ENCODE assay signal across 10 cellular contexts in the genomic region with DNA sequence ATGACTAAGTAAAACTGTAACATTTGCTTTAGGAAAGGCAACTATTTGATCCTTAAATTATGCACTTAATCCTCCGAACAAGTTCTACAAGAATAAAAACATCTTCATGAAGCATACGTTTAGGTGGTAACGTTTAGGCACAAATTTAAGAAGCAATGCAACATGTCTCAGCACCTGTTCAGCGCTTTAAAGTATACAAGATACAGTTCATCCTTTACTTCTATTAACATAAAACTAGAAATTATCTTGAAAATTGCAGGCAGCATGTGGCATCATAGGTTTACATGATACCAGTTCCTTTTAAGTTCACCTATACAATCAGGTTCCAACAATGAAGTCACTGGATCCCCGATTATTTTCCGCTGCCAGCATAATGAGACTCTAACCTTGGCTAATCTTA.
DNase-seq lines count a peak whose midpoint lies in the region; ATAC-seq and TF ChIP-seq lines count a peak whose summit lies in the region.
"Had no signal": no experiment of that assay in that cellular context is flagged by ENCODE, and none has a peak within 500 bp of the region (broad histone marks: within the 10 kb centered on the region; RNA-seq: fewer than 3 reads in every experiment).

No MANE protein-coding gene starts in this region.

- no peak for TF ChIP-seq CTCF in VCaP (conservative IDR thresholded peaks at IDR 0.05)

- no peaks in the 10 kb centered on the region for H3K9me3 ChIP-seq in iPS-15b (ENCODE audit: control insufficient read depth, insufficient read depth, low read length)

- no peak for ATAC-seq in stimulated activated effector memory CD8-positive, alpha-beta T cell treated with anti-CD3 and anti-CD28 coated beads, Interleukin-12 subunit alpha, Interleukin-12 subunit beta, amount 100 ng/mL, for 72 hours
- ATAC-seq in HG03457 (IDR thresholded peaks at IDR 0.05; ENCODE audit: unreplicated experiment) (no peak), HG03095 (IDR thresholded peaks at IDR 0.05; ENCODE audit: unreplicated experiment) (no peak)

- H3K27ac Mint-ChIP-seq in activated T-cell treated with anti-CD3 and anti-CD28 coated beads, Interleukin-2, amount 50 U/mL, for 24 hours = no peak overlapping the region
- no peak overlapping the region for H3K27ac Mint-ChIP-seq in stimulated activated effector memory CD8-positive, alpha-beta T cell treated with anti-CD3 and anti-CD28 coated beads, Interleukin-12 subunit alpha, Interleukin-12 subunit beta, amount 100 ng/mL, for 72 hours

- H3K36me3 ChIP-seq in iPS-15b (ENCODE audit: control insufficient read depth, insufficient read depth, low read length) = no peaks in the 10 kb centered on the region

- peak overlapping the region; percentile 85 for H3K27ac ChIP-seq in VCaP

- H3K4me1 Mint-ChIP-seq in activated T-cell treated with anti-CD3 and anti-CD28 coated beads, Interleukin-2, amount 50 U/mL, for 24 hours (ENCODE audit: low read depth) = peaks cover 24% of the 10 kb centered on the region
- H3K4me1 Mint-ChIP-seq in stimulated activated effector memory CD8-positive, alpha-beta T cell treated with anti-CD3 and anti-CD28 coated beads, Interleukin-12 subunit alpha, Interleukin-12 subunit beta, amount 100 ng/mL, for 72 hours = peaks cover 5% of the 10 kb centered on the region

- no peaks in the 10 kb centered on the region for H3K9me3 Mint-ChIP-seq in activated T-cell treated with anti-CD3 and anti-CD28 coated beads, Interleukin-2, amount 50 U/mL, for 24 hours
- H3K9me3 Mint-ChIP-seq in stimulated activated effector memory CD8-positive, alpha-beta T cell treated with anti-CD3 and anti-CD28 coated beads, Interleukin-12 subunit alpha, Interleukin-12 subunit beta, amount 100 ng/mL, for 72 hours = no peaks in the 10 kb centered on the region
- H3K9me3 Mint-ChIP-seq: naive B cell had no signal

- peak overlapping the region; percentile 80 for H3K4me3 ChIP-seq in iPS-15b (ENCODE audit: low read depth, low read length)

- H3K27me3 ChIP-seq in iPS-15b (ENCODE audit: control insufficient read depth, insufficient read depth, low read length) = no peaks in the 10 kb centered on the region

- no peak for DNase-seq in activated T-cell treated with anti-CD3 and anti-CD28 coated beads, Interleukin-2, amount 50 U/mL, for 24 hours
- DNase-seq in activated T-cell treated with anti-CD3 and anti-CD28 coated beads for 4 hours = no peak
- DNase-seq in stimulated activated effector memory CD8-positive, alpha-beta T cell treated with anti-CD3 and anti-CD28 coated beads, Interleukin-12 subunit alpha, Interleukin-12 subunit beta, amount 100 ng/mL, for 72 hours (ENCODE audit: low spot score in 2 of 2) = no peak
- DNase-seq in NCI-H774 (lab: John Stamatoyannopoulos, UW) = no peak
- DNase-seq: naive B cell; stimulated activated naive CD4-positive, alpha-beta T cell treated with Interleukin-2 at 50 U/mL for 16 hours had no signal

- peaks cover 24% of the 10 kb centered on the region for H3K36me3 Mint-ChIP-seq in activated T-cell treated with anti-CD3 and anti-CD28 coated beads, Interleukin-2, amount 50 U/mL, for 24 hours (ENCODE audit: low read depth)
- no peaks in the 10 kb centered on the region for H3K36me3 Mint-ChIP-seq in stimulated activated effector memory CD8-positive, alpha-beta T cell treated with anti-CD3 and anti-CD28 coated beads, Interleukin-12 subunit alpha, Interleukin-12 subunit beta, amount 100 ng/mL, for 72 hours
- H3K36me3 Mint-ChIP-seq: naive B cell had no signal

- peak overlapping the region; percentile 50 for H3K9ac ChIP-seq in iPS-15b (ENCODE audit: low read depth, low read length)

- peak overlapping the region; percentile 88 for H3K4me3 Mint-ChIP-seq in activated T-cell treated with anti-CD3 and anti-CD28 coated beads, Interleukin-2, amount 50 U/mL, for 24 hours
- H3K4me3 Mint-ChIP-seq in stimulated activated effector memory CD8-positive, alpha-beta T cell treated with anti-CD3 and anti-CD28 coated beads, Interleukin-12 subunit alpha, Interleukin-12 subunit beta, amount 100 ng/mL, for 72 hours = peak overlapping the region; percentile 75

- no peaks in the 10 kb centered on the region for H3K27me3 Mint-ChIP-seq in activated T-cell treated with anti-CD3 and anti-CD28 coated beads, Interleukin-2, amount 50 U/mL, for 24 hours

- peaks cover 11% of the 10 kb centered on the region for H3K4me1 ChIP-seq in iPS-15b (ENCODE audit: control insufficient read depth, insufficient read depth, low read length)
